ENCODE assay signal across 18 cellular contexts in genomic region chr3:103873024-103873423, GRCh38.
DNase-seq lines count a peak whose midpoint lies in the region; ATAC-seq and TF ChIP-seq lines count a peak whose summit lies in the region.
"Had no signal": no experiment of that assay in that cellular context is flagged by ENCODE, and none has a peak within 500 bp of the region (broad histone marks: within the 10 kb centered on the region; RNA-seq: fewer than 3 reads in every experiment).

No MANE protein-coding gene starts in this region.

- H3K27me3 ChIP-seq in mesenchymal stem cell (ENCODE audit: control insufficient read depth in 1 of 2, insufficient read depth in 1 of 2, low read length in 2 of 2) (no peaks in the 10 kb centered on the region), upper lobe of left lung (no peaks in the 10 kb centered on the region)
- H3K27me3 ChIP-seq: BE2C had no signal

- ATAC-seq in SK-N-SH treated with all-trans-retinoic acid at 6 μM for 48 hours (peak; percentile 66), upper lobe of left lung (ENCODE audit: low FRiP score in 2 of 2) (no peak)
- ATAC-seq: GM12878 had no signal

- H3K27ac ChIP-seq in mesenchymal stem cell (ENCODE audit: low read length, poor library complexity, severe bottlenecking) (no peak overlapping the region), upper lobe of left lung (no peak overlapping the region)

- H3K4ac ChIP-seq in mesenchymal stem cell (ENCODE audit: low read depth in 1 of 2, low read length in 2 of 2) = no peak overlapping the region

- H4K91ac ChIP-seq in mesenchymal stem cell (ENCODE audit: low read length) = no peak overlapping the region

- TF ChIP-seq EP300 in upper lobe of left lung (IDR thresholded peaks at IDR 0.05) = no peak

- TF ChIP-seq POLR2A in erythroblast (IDR thresholded peaks at IDR 0.05; ENCODE audit: low read length) = no peak
- TF ChIP-seq POLR2A in upper lobe of left lung (IDR thresholded peaks at IDR 0.05) = no peak

- H3K4me2 ChIP-seq in mesenchymal stem cell (ENCODE audit: low read length, poor library complexity, severe bottlenecking) = no peak overlapping the region

- DNase-seq in choroid plexus epithelial cell (ENCODE audit: low read depth) (peak; percentile 5), mesenchymal stem cell (peak; percentile 28), erythroblast (lab: John Stamatoyannopoulos, UW) (no peak), upper lobe of left lung (no peak)
- DNase-seq in activated CD8-positive, alpha-beta memory T cell treated with anti-CD3 and anti-CD28 coated beads, Interleukin-2, amount 50 U/mL, for 4 hours = no peak
- DNase-seq: ACHN; BE2C; C1 segment of cervical spinal cord; CD4-positive, CD25-positive, alpha-beta regulatory T cell; CD8-positive, alpha-beta memory T cell; COR-L47; DMS 273 treated with DMSO at 0.1 percent for 48 hours; DMS53; DND-41; EL; H9 had no signal

- H3K79me1 ChIP-seq in mesenchymal stem cell (replicated peaks; ENCODE audit: low read length, poor library complexity, severe bottlenecking) = no peaks in the 10 kb centered on the region

- no peak overlapping the region for H3K23ac ChIP-seq in mesenchymal stem cell (ENCODE audit: low read length in 2 of 2)

- no peak overlapping the region for H3K14ac ChIP-seq in mesenchymal stem cell (ENCODE audit: low read length in 2 of 2)

- H2BK5ac ChIP-seq in mesenchymal stem cell (ENCODE audit: low read depth, low read length, poor library complexity, severe bottlenecking) = no peak overlapping the region

- no peak overlapping the region for H2BK15ac ChIP-seq in mesenchymal stem cell (ENCODE audit: low read depth, poor library complexity, severe bottlenecking)

- H2BK120ac ChIP-seq in mesenchymal stem cell (ENCODE audit: low read depth, low read length) = no peak overlapping the region

- H3K9me3 ChIP-seq in mesenchymal stem cell (ENCODE audit: control insufficient read depth, low read length) (no peaks in the 10 kb centered on the region), upper lobe of left lung (no peaks in the 10 kb centered on the region)
- H3K9me3 ChIP-seq: BE2C had no signal

- no peak overlapping the region for H3K9ac ChIP-seq in mesenchymal stem cell (ENCODE audit: low read length)

- no peaks in the 10 kb centered on the region for H3K36me3 ChIP-seq in mesenchymal stem cell (ENCODE audit: control insufficient read depth in 1 of 2, insufficient read depth in 2 of 2, low read depth in 1 of 2, low read length in 2 of 2)
- no peaks in the 10 kb centered on the region for H3K36me3 ChIP-seq in upper lobe of left lung
- H3K36me3 ChIP-seq: BE2C had no signal

- H2BK12ac ChIP-seq in mesenchymal stem cell (ENCODE audit: low read length in 2 of 2) = no peak overlapping the region

- H3K4me3 ChIP-seq in choroid plexus epithelial cell (ENCODE audit: low read depth, low read length) (no peak overlapping the region), mesenchymal stem cell (ENCODE audit: insufficient read depth in 1 of 2, low read depth in 1 of 2, low read length in 2 of 2) (no peak overlapping the region), upper lobe of left lung (no peak overlapping the region)
- H3K4me3 ChIP-seq: GM12878 had no signal

- no peak overlapping the region for H4K8ac ChIP-seq in mesenchymal stem cell (ENCODE audit: low read length)

- H3K4me1 ChIP-seq in mesenchymal stem cell (ENCODE audit: control insufficient read depth, insufficient read depth, low read depth, low read length) = peaks cover 4% of the 10 kb centered on the region
- H3K4me1 ChIP-seq in upper lobe of left lung = no peaks in the 10 kb centered on the region

- no peak overlapping the region for H2AFZ ChIP-seq in mesenchymal stem cell (ENCODE audit: low read depth, low read length)

- TF ChIP-seq CTCF in choroid plexus epithelial cell (conservative IDR thresholded peaks at IDR 0.05; ENCODE audit: low read depth, low read length) (no peak), upper lobe of left lung (IDR thresholded peaks at IDR 0.05) (no peak)

- no peak overlapping the region for H3K18ac ChIP-seq in mesenchymal stem cell (ENCODE audit: low read depth in 1 of 2, low read length in 2 of 2)

- no peak overlapping the region for H2AK5ac ChIP-seq in mesenchymal stem cell (ENCODE audit: low read length, severe bottlenecking)

TF ChIP-seq in SK-N-SH treated with all-trans-retinoic acid at 6 μM for 48 hours, 23 proteins besides CTCF, POLR2A, EP300 and RAD21:
- no peak for TF ChIP-seq PPARA (CRISPR knock-in tag; IDR thresholded peaks at IDR 0.05; ENCODE audit: borderline replicate concordance)
- no peak for TF ChIP-seq ESRRG (CRISPR knock-in tag; IDR thresholded peaks at IDR 0.05)
- no peak for TF ChIP-seq CREB5 (CRISPR knock-in tag; IDR thresholded peaks at IDR 0.05; ENCODE audit: low read depth)
- no peak for TF ChIP-seq PATZ1 (CRISPR knock-in tag; IDR thresholded peaks at IDR 0.05; ENCODE audit: borderline replicate concordance)
- TF ChIP-seq ISL1 (CRISPR knock-in tag; IDR thresholded peaks at IDR 0.05) = peak; percentile 64
- no peak for TF ChIP-seq ZFP30 (CRISPR knock-in tag; IDR thresholded peaks at IDR 0.05)

Comparison
In these comparisons a context has a peak if more than half of its experiments do, and no peak if none do; other contexts are left out.
1. DNase-seq: peak in choroid plexus epithelial cell (single experiment) and mesenchymal stem cell (single experiment); none in activated CD8-positive, alpha-beta memory T cell treated with anti-CD3 and anti-CD28 coated beads, Interleukin-2, amount 50 U/mL, for 4 hours (single experiment), erythroblast (0 of 2) and upper lobe of left lung (0 of 2).